Comparison of ENCODE assay signal across 17 cellular contexts in the genomic region with DNA sequence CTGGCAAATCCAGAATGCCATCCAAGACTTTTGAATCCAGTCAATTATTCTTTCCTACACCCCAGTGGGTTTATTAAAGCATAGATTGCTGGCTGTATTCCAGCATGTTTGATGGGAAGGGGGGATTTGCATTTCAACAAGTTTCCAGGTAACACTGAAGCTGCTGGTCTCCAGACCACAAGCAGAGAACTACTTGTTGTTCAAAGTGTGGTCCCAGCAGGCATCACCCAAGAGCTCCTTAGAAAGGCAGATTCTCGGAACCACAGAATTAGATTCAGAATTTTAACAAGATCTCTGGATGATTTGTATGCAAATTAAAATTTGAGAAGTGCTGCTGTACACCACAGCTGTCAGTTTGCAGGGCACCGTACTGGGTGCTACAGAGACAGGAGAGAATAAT.
DNase-seq lines count a peak whose midpoint lies in the region; ATAC-seq lines count a peak whose summit lies in the region.
"Had no signal": no experiment of that assay in that cellular context is flagged by ENCODE, and none has a peak within 500 bp of the region (broad histone marks: within the 10 kb centered on the region; RNA-seq: fewer than 3 reads in every experiment).

No MANE protein-coding gene starts in this region.

- no peak overlapping the region for H3K9ac ChIP-seq in NT2/D1 (ENCODE audit: insufficient read length, low read depth)

- H3K27me3 ChIP-seq in NT2/D1 (ENCODE audit: insufficient read depth, insufficient read length): peaks cover 59% of the 10 kb centered on the region
- H3K27me3 ChIP-seq in iPS DF 6.9 (ENCODE audit: control insufficient read depth, insufficient read depth, low read length): no peaks in the 10 kb centered on the region

- WGBS in iPS DF 6.9 (ENCODE audit: insufficient coverage, insufficient read length): no CpG with 5 or more reads among the region's 2 CpGs

- intact Hi-C loops in activated CD4-positive, alpha-beta T cell treated with anti-CD3 and anti-CD28 coated beads, Interleukin-2, amount 10 ng/mL, durations not matched to agents 24 days and 14 days (cut with micrococcal nuclease): no loop called here

- no peaks in the 10 kb centered on the region for H3K4me1 Mint-ChIP-seq in activated CD4-positive, alpha-beta T cell treated with anti-CD3 and anti-CD28 coated beads, Interleukin-2, amount 10 ng/mL, durations not matched to agents 24 days and 14 days
- H3K4me1 Mint-ChIP-seq: CD14-positive monocyte had no signal

- H3K4me1 ChIP-seq in NT2/D1 (ENCODE audit: insufficient read depth, insufficient read length): peaks cover 3% of the 10 kb centered on the region
- H3K4me1 ChIP-seq in iPS DF 6.9 (ENCODE audit: control insufficient read depth, insufficient read depth, low read length): peaks cover 3% of the 10 kb centered on the region; the same call in 1 of the 2 replicates

- H3K27me3 Mint-ChIP-seq in activated CD4-positive, alpha-beta T cell treated with anti-CD3 and anti-CD28 coated beads, Interleukin-2, amount 10 ng/mL, durations not matched to agents 24 days and 14 days: no peaks in the 10 kb centered on the region

- H3K4me3 ChIP-seq in NT2/D1 (ENCODE audit: insufficient read length, low read depth) (no peak overlapping the region), iPS DF 6.9 (ENCODE audit: low read length) (no peak overlapping the region)

- no peak for ATAC-seq in HG03097 (IDR thresholded peaks at IDR 0.05; ENCODE audit: low FRiP score, unreplicated experiment)
- ATAC-seq: Right ventricle myocardium inferior had no signal

- no peaks in the 10 kb centered on the region for H3K36me3 Mint-ChIP-seq in activated CD4-positive, alpha-beta T cell treated with anti-CD3 and anti-CD28 coated beads, Interleukin-2, amount 10 ng/mL, durations not matched to agents 24 days and 14 days (ENCODE audit: low read depth)
- H3K36me3 Mint-ChIP-seq: CD14-positive monocyte had no signal

- DNase-seq in NCI-H748 (lab: John Stamatoyannopoulos, UW; ENCODE audit: unreplicated experiment) (peak; percentile 27), NCI-H748 treated with DMSO at 0.1 percent for 48 hours (lab: John Stamatoyannopoulos, UW) (no peak), NT2/D1 (ENCODE audit: low read depth, low spot score) (peak; percentile 54), iPS DF 6.9 (ENCODE audit: low read depth, low spot score) (peak; percentile 31), T-helper 9 cell (no peak)
- no peak for DNase-seq in stimulated activated CD4-positive, alpha-beta T cell treated with anti-CD3 and anti-CD28 coated beads, Interleukin-4, amount 100 ng/mL, for 1 hour
- no peak for DNase-seq in activated CD4-positive, alpha-beta T cell treated with anti-CD3 and anti-CD28 coated beads, Interleukin-2, amount 10 ng/mL, durations not matched to agents 24 days and 14 days
- DNase-seq: 8988T, GDM1, HCEC 1CT, MM.1S, NCI-H1092 treated with DMSO at 0.1 percent for 48 hours, NCI-H2081, NCI-H510A had no signal

- no peak overlapping the region for H3K27ac Mint-ChIP-seq in activated CD4-positive, alpha-beta T cell treated with anti-CD3 and anti-CD28 coated beads, Interleukin-2, amount 10 ng/mL, durations not matched to agents 24 days and 14 days
- H3K27ac Mint-ChIP-seq: CD14-positive monocyte had no signal

- no peaks in the 10 kb centered on the region for H3K9me3 Mint-ChIP-seq in activated CD4-positive, alpha-beta T cell treated with anti-CD3 and anti-CD28 coated beads, Interleukin-2, amount 10 ng/mL, durations not matched to agents 24 days and 14 days

- no peak overlapping the region for H3K4me3 Mint-ChIP-seq in activated CD4-positive, alpha-beta T cell treated with anti-CD3 and anti-CD28 coated beads, Interleukin-2, amount 10 ng/mL, durations not matched to agents 24 days and 14 days
- H3K4me3 Mint-ChIP-seq: CD14-positive monocyte had no signal

- H3K9me3 ChIP-seq in NT2/D1 (ENCODE audit: insufficient read depth, low read length) (no peaks in the 10 kb centered on the region), iPS DF 6.9 (ENCODE audit: control insufficient read depth, insufficient read depth, low read length) (no peaks in the 10 kb centered on the region)

- H3K27ac ChIP-seq in iPS DF 6.9 (ENCODE audit: low read length): no peak overlapping the region

- H3K36me3 ChIP-seq in NT2/D1 (ENCODE audit: insufficient read depth, insufficient read length, low read length): no peaks in the 10 kb centered on the region
- H3K36me3 ChIP-seq in iPS DF 6.9 (ENCODE audit: control insufficient read depth, insufficient read depth, low read length): no peaks in the 10 kb centered on the region

Comparison
In these comparisons a context has a peak if more than half of its experiments do, and no peak if none do; other contexts are left out.
1. DNase-seq: peak in NCI-H748 (single experiment), NT2/D1 (single experiment) and iPS DF 6.9 (single experiment); none in NCI-H748 treated with DMSO at 0.1 percent for 48 hours (single experiment), T-helper 9 cell (single experiment), stimulated activated CD4-positive, alpha-beta T cell treated with anti-CD3 and anti-CD28 coated beads, Interleukin-4, amount 100 ng/mL, for 1 hour (single experiment) and activated CD4-positive, alpha-beta T cell treated with anti-CD3 and anti-CD28 coated beads, Interleukin-2, amount 10 ng/mL, durations not matched to agents 24 days and 14 days (single experiment).